30 cellular contexts compared by ENCODE assay signal in genomic region chr12:112234303-112234702, GRCh38.
"Had no signal": no experiment of that assay in that cellular context is flagged by ENCODE, and none has a peak within 500 bp of the region (broad histone marks: within the 10 kb centered on the region; RNA-seq: fewer than 3 reads in every experiment).

No MANE protein-coding gene starts in this region.

- H3K27me3 ChIP-seq: adrenal gland, ascending aorta, breast epithelium, cardiac muscle cell, colonic mucosa, esophagus squamous epithelium, gastroesophageal sphincter had no signal

- H3K9me3 Mint-ChIP-seq: activated CD4-positive, alpha-beta memory T cell treated with anti-CD3 and anti-CD28 coated beads for 36 hours; activated CD4-positive, alpha-beta T cell treated with anti-CD3 and anti-CD28 coated beads, Interleukin-2, amount 10 ng/mL, durations not matched to agents 24 days and 14 days; activated naive CD4-positive, alpha-beta T cell treated with anti-CD3 and anti-CD28 coated beads for 36 hours; activated naive CD4-positive, alpha-beta T cell treated with anti-CD3 and anti-CD28 coated beads, Interleukin-2, amount 50 U/mL, for 24 hours; activated naive CD8-positive, alpha-beta T cell treated with anti-CD3 and anti-CD28 coated beads for 36 hours; activated naive CD8-positive, alpha-beta T cell treated with anti-CD3 and anti-CD28 coated beads, Interleukin-2, amount 50 U/mL, for 24 hours; activated T-helper 2 cell treated with anti-CD3 and anti-CD28 coated beads, Interferon-gamma antibody, Interleukin-2, Interleukin-4, amounts not matched to agents 10 μg/mL and 5 μg/mL and 100 μg/mL, durations not matched to agents 14 hours and 24 hours and 36 hours; brain had no signal

- H3K4me3 Mint-ChIP-seq: activated CD4-positive, alpha-beta memory T cell treated with anti-CD3 and anti-CD28 coated beads for 36 hours; activated CD4-positive, alpha-beta T cell treated with anti-CD3 and anti-CD28 coated beads for 36 hours; activated CD4-positive, alpha-beta T cell treated with anti-CD3 and anti-CD28 coated beads, Interleukin-2, amount 10 ng/mL, durations not matched to agents 24 days and 14 days; activated CD8-positive, alpha-beta memory T cell treated with anti-CD3 and anti-CD28 coated beads, Interleukin-2, amount 10 ng/mL, durations not matched to agents 7 days and 5 days; activated CD8-positive, alpha-beta T cell treated with anti-CD3 and anti-CD28 coated beads, Interleukin-2, amount 10 ng/mL, durations not matched to agents 7 days and 5 days; activated naive CD4-positive, alpha-beta T cell treated with anti-CD3 and anti-CD28 coated beads for 36 hours; activated naive CD4-positive, alpha-beta T cell treated with anti-CD3 and anti-CD28 coated beads, Interleukin-2, amount 50 U/mL, for 24 hours; activated naive CD8-positive, alpha-beta T cell treated with anti-CD3 and anti-CD28 coated beads for 36 hours; activated naive CD8-positive, alpha-beta T cell treated with anti-CD3 and anti-CD28 coated beads, Interleukin-2, amount 50 U/mL, for 24 hours; brain had no signal

- H3K27ac ChIP-seq: adrenal gland, ascending aorta, breast epithelium, cardiac muscle cell, colonic mucosa, epithelial cell of prostate, esophagus squamous epithelium, gastroesophageal sphincter had no signal

- H3K27ac Mint-ChIP-seq: activated CD4-positive, alpha-beta memory T cell treated with anti-CD3 and anti-CD28 coated beads for 36 hours; activated CD4-positive, alpha-beta T cell treated with anti-CD3 and anti-CD28 coated beads for 36 hours; activated CD4-positive, alpha-beta T cell treated with anti-CD3 and anti-CD28 coated beads, Interleukin-2, amount 10 ng/mL, durations not matched to agents 24 days and 14 days; activated CD8-positive, alpha-beta memory T cell treated with anti-CD3 and anti-CD28 coated beads, Interleukin-2, amount 10 ng/mL, durations not matched to agents 7 days and 5 days; activated CD8-positive, alpha-beta T cell treated with anti-CD3 and anti-CD28 coated beads, Interleukin-2, amount 10 ng/mL, durations not matched to agents 7 days and 5 days; activated naive CD4-positive, alpha-beta T cell treated with anti-CD3 and anti-CD28 coated beads for 36 hours; activated naive CD4-positive, alpha-beta T cell treated with anti-CD3 and anti-CD28 coated beads, Interleukin-2, amount 50 U/mL, for 24 hours; activated naive CD8-positive, alpha-beta T cell treated with anti-CD3 and anti-CD28 coated beads for 36 hours; activated naive CD8-positive, alpha-beta T cell treated with anti-CD3 and anti-CD28 coated beads, Interleukin-2, amount 50 U/mL, for 24 hours; activated T-helper 2 cell treated with anti-CD3 and anti-CD28 coated beads, Interferon-gamma antibody, Interleukin-2, Interleukin-4, amounts not matched to agents 10 μg/mL and 5 μg/mL and 100 μg/mL, durations not matched to agents 14 hours and 24 hours and 36 hours; brain had no signal

- DNase-seq: activated CD4-positive, alpha-beta memory T cell treated with anti-CD3 and anti-CD28 coated beads for 36 hours; activated CD4-positive, alpha-beta T cell treated with anti-CD3 and anti-CD28 coated beads for 36 hours; activated CD4-positive, alpha-beta T cell treated with anti-CD3 and anti-CD28 coated beads, Interleukin-2, amount 10 ng/mL, durations not matched to agents 24 days and 14 days; activated CD4-positive, CD25-positive, alpha-beta regulatory T cell; activated CD4-positive, CD25-positive, alpha-beta regulatory T cell treated with anti-CD3 and anti-CD28 coated beads, Interleukin-2, amount 50 U/mL, for 72 hours; activated CD8-positive, alpha-beta memory T cell treated with anti-CD3 and anti-CD28 coated beads, Interleukin-2, amount 10 ng/mL, durations not matched to agents 7 days and 5 days; activated CD8-positive, alpha-beta memory T cell treated with anti-CD3 and anti-CD28 coated beads, Interleukin-2, amount 50 U/mL, for 4 hours; activated CD8-positive, alpha-beta T cell treated with anti-CD3 and anti-CD28 coated beads, Interleukin-2, amount 10 ng/mL, durations not matched to agents 7 days and 5 days; activated effector memory CD4-positive, alpha-beta T cell treated with anti-CD3 and anti-CD28 coated beads, Interleukin-2, amount 50 U/mL, for 16 hours; activated naive CD4-positive, alpha-beta T cell treated with anti-CD3 and anti-CD28 coated beads for 36 hours; activated naive CD8-positive, alpha-beta T cell treated with anti-CD3 and anti-CD28 coated beads for 36 hours; activated naive CD8-positive, alpha-beta T cell treated with anti-CD3 and anti-CD28 coated beads, Interleukin-2, amount 50 U/mL, for 24 hours; activated T-cell treated with anti-CD3 and anti-CD28 coated beads, Interleukin-2, amount 50 U/mL, for 1 hour; adrenal gland; central memory CD4-positive, alpha-beta T cell; cerebellar nuclear complex; colonic mucosa; effector CD8-positive, alpha-beta T cell; esophagus squamous epithelium; foreskin melanocyte; T-helper 2 cell had no signal

- FAIRE-seq: endothelial cell of umbilical vein had no signal

- H3K4me1 Mint-ChIP-seq: activated CD4-positive, alpha-beta T cell treated with anti-CD3 and anti-CD28 coated beads for 36 hours; activated CD4-positive, alpha-beta T cell treated with anti-CD3 and anti-CD28 coated beads, Interleukin-2, amount 10 ng/mL, durations not matched to agents 24 days and 14 days; activated CD8-positive, alpha-beta memory T cell treated with anti-CD3 and anti-CD28 coated beads, Interleukin-2, amount 10 ng/mL, durations not matched to agents 7 days and 5 days; activated naive CD4-positive, alpha-beta T cell treated with anti-CD3 and anti-CD28 coated beads, Interleukin-2, amount 50 U/mL, for 24 hours; activated naive CD8-positive, alpha-beta T cell treated with anti-CD3 and anti-CD28 coated beads for 36 hours; activated naive CD8-positive, alpha-beta T cell treated with anti-CD3 and anti-CD28 coated beads, Interleukin-2, amount 50 U/mL, for 24 hours; brain had no signal

- ATAC-seq: activated CD4-positive, alpha-beta T cell treated with anti-CD3 and anti-CD28 coated beads for 36 hours; activated CD8-positive, alpha-beta memory T cell treated with anti-CD3 and anti-CD28 coated beads, Interleukin-2, amount 10 ng/mL, durations not matched to agents 7 days and 5 days; activated CD8-positive, alpha-beta T cell treated with anti-CD3 and anti-CD28 coated beads, Interleukin-2, amount 10 ng/mL, durations not matched to agents 7 days and 5 days; activated naive CD8-positive, alpha-beta T cell treated with anti-CD3 and anti-CD28 coated beads, Interleukin-2, amount 50 U/mL, for 24 hours; gastroesophageal sphincter had no signal

- H3K27me3 Mint-ChIP-seq: activated CD4-positive, alpha-beta memory T cell treated with anti-CD3 and anti-CD28 coated beads for 36 hours; activated CD4-positive, alpha-beta T cell treated with anti-CD3 and anti-CD28 coated beads for 36 hours; activated CD4-positive, alpha-beta T cell treated with anti-CD3 and anti-CD28 coated beads, Interleukin-2, amount 10 ng/mL, durations not matched to agents 24 days and 14 days; activated CD8-positive, alpha-beta memory T cell treated with anti-CD3 and anti-CD28 coated beads, Interleukin-2, amount 10 ng/mL, durations not matched to agents 7 days and 5 days; activated naive CD4-positive, alpha-beta T cell treated with anti-CD3 and anti-CD28 coated beads, Interleukin-2, amount 50 U/mL, for 24 hours; activated naive CD8-positive, alpha-beta T cell treated with anti-CD3 and anti-CD28 coated beads for 36 hours; activated naive CD8-positive, alpha-beta T cell treated with anti-CD3 and anti-CD28 coated beads, Interleukin-2, amount 50 U/mL, for 24 hours had no signal

- H3K9me3 ChIP-seq: adrenal gland, ascending aorta, breast epithelium, colonic mucosa, esophagus squamous epithelium, gastroesophageal sphincter had no signal

- H3K4me1 ChIP-seq: adrenal gland, ascending aorta, breast epithelium, colonic mucosa, esophagus squamous epithelium, gastroesophageal sphincter had no signal

- H3K4me3 ChIP-seq: adrenal gland, ascending aorta, breast epithelium, cardiac muscle cell, colonic mucosa, esophagus squamous epithelium, gastroesophageal sphincter had no signal
